11 cellular contexts compared by ENCODE assay signal in genomic region chr3:151276038-151277027, GRCh38. TPM values are rescaled to one million over a fixed set of nuclear protein-coding genes. Genes with fewer than 3 reads are reported as not detected.
DNase-seq lines count a peak whose midpoint lies in the region; ATAC-seq and TF ChIP-seq lines count a peak whose summit lies in the region.
"Had no signal": no experiment of that assay in that cellular context is flagged by ENCODE, and none has a peak within 500 bp of the region (broad histone marks: within the 10 kb centered on the region; RNA-seq: fewer than 3 reads in every experiment).

No MANE protein-coding gene starts in this region.

- no peaks in the 10 kb centered on the region for H3K9me3 ChIP-seq in heart right ventricle
- no peaks in the 10 kb centered on the region for H3K9me3 ChIP-seq in suprapubic skin
- no peaks in the 10 kb centered on the region for H3K9me3 ChIP-seq in MG63

- TF ChIP-seq POLR2A in suprapubic skin (IDR thresholded peaks at IDR 0.05), result no peak

- no peaks in the 10 kb centered on the region for H3K36me3 ChIP-seq in heart right ventricle
- no peaks in the 10 kb centered on the region for H3K36me3 ChIP-seq in suprapubic skin
- no peaks in the 10 kb centered on the region for H3K36me3 ChIP-seq in MG63

- TF ChIP-seq CTCF in heart right ventricle (IDR thresholded peaks at IDR 0.05) (no peak), suprapubic skin (IDR thresholded peaks at IDR 0.05) (no peak)

- no peaks in the 10 kb centered on the region for H3K27me3 ChIP-seq in heart right ventricle
- no peaks in the 10 kb centered on the region for H3K27me3 ChIP-seq in suprapubic skin
- H3K27me3 ChIP-seq in MG63, result no peaks in the 10 kb centered on the region; the same call in 1 of the 2 replicates

- 74 to 80% methylated on average over 8 of the region's 8 CpGs for WGBS in heart right ventricle, 2 donors
- WGBS in suprapubic skin, result 75% methylated on average over 8 of the region's 8 CpGs

- no peak for DNase-seq in heart right ventricle
- no peak for DNase-seq in left cardiac atrium
- DNase-seq in suprapubic skin (ENCODE audit: low spot score in 2 of 2), result no peak
- DNase-seq in NCI-H2029 (lab: John Stamatoyannopoulos, UW), result no peak
- no peak for DNase-seq in NCI-H345 (lab: John Stamatoyannopoulos, UW)
- DNase-seq in MG63, result no peak
- DNase-seq: DND-41 had no signal

- H3K27me3 Mint-ChIP-seq in activated T-helper 17 cell treated with anti-CD3 and anti-CD28 coated beads, Interleukin-2, amount 50 U/mL, for 72 hours, result no peaks in the 10 kb centered on the region

- H3K4me1 ChIP-seq in heart right ventricle (peaks cover 0 to 42% (median 0%) of the 10 kb centered on the region in 9 donors), suprapubic skin (no peaks in the 10 kb centered on the region)

- H3K4me1 Mint-ChIP-seq in activated T-helper 17 cell treated with anti-CD3 and anti-CD28 coated beads, Interleukin-2, amount 50 U/mL, for 72 hours, result peaks cover 18% of the 10 kb centered on the region
- H3K4me1 Mint-ChIP-seq: neural crest cell had no signal

- no peak for TF ChIP-seq EP300 in suprapubic skin (IDR thresholded peaks at IDR 0.05)

- H3K36me3 Mint-ChIP-seq in activated T-helper 17 cell treated with anti-CD3 and anti-CD28 coated beads, Interleukin-2, amount 50 U/mL, for 72 hours (ENCODE audit: low read depth), result no peaks in the 10 kb centered on the region

- intact Hi-C loops in heart right ventricle (cut with DNase I), result no loop called here
- intact Hi-C loops in left cardiac atrium (cut with DNase I), result no loop called here

- peak overlapping the region; percentile 65 for H3K4me3 Mint-ChIP-seq in activated T-helper 17 cell treated with anti-CD3 and anti-CD28 coated beads, Interleukin-2, amount 50 U/mL, for 72 hours
- H3K4me3 Mint-ChIP-seq: neural crest cell had no signal

- no peaks in the 10 kb centered on the region for H3K9me3 Mint-ChIP-seq in activated T-helper 17 cell treated with anti-CD3 and anti-CD28 coated beads, Interleukin-2, amount 50 U/mL, for 72 hours
- H3K9me3 Mint-ChIP-seq: neural crest cell had no signal

- H3K4me3 ChIP-seq in heart right ventricle (peak overlapping the region in 6 of 10 donors; percentile 29 to 46 (median 36)), suprapubic skin (peak overlapping the region; percentile 6), MG63 (no peak overlapping the region)

- H3K27ac ChIP-seq in heart right ventricle (peak overlapping the region in 6 of 10 donors; percentile 15 to 78 (median 52)), suprapubic skin (no peak overlapping the region)

- peak overlapping the region; percentile 83 for H3K27ac Mint-ChIP-seq in activated T-helper 17 cell treated with anti-CD3 and anti-CD28 coated beads, Interleukin-2, amount 50 U/mL, for 72 hours

- peak in 3 of 8 donors; percentile 16 to 24 (median 21) for ATAC-seq in heart right ventricle
- ATAC-seq in left cardiac atrium, result no peak
- ATAC-seq in HG03097 (IDR thresholded peaks at IDR 0.05; ENCODE audit: low FRiP score, unreplicated experiment), result peak; percentile 64
- ATAC-seq in activated T-helper 17 cell treated with anti-CD3 and anti-CD28 coated beads, Interleukin-2, amount 50 U/mL, for 72 hours (replicated peaks), result peak; percentile 58

RNA-seq across cellular contexts. Expression of gene P2RY14, which starts 2.0 kb away (rescaled TPM):
- total RNA-seq in heart right ventricle, result 1 to 10 TPM; 1.5 to 5.3 (median 2.7) TPM
- 1 to 10 TPM in 1 of 2 donors, under 1 TPM in 1; 0.72 to 4.0 TPM for polyA plus RNA-seq in heart right ventricle
- 1 to 10 TPM; 1.5 to 4.5 TPM for total RNA-seq in left cardiac atrium
- total RNA-seq in activated T-helper 17 cell treated with anti-CD3 and anti-CD28 coated beads, Interleukin-2, amount 50 U/mL, for 72 hours, result 1 to 10 TPM in 1 of 2 donors, under 1 TPM in 1; 0.90 to 1.3 TPM
- 1 to 10 TPM; 1.1 to 4.2 (median 2.4) TPM for total RNA-seq in suprapubic skin
- not detected in 2 replicates for total RNA-seq in MG63 (2014; rRNA removed; shearing (Covaris generic); ENCODE audit: low replicate concordance)
- total RNA-seq: HT1080, neural crest cell had no signal

RNA-seq across cellular contexts. Expression of gene GPR87, which starts 40.3 kb away (rescaled TPM):
- total RNA-seq in heart right ventricle, result not detected
- polyA plus RNA-seq in heart right ventricle, result under 1 TPM in 1 of 2 donors, not detected in 1; 0.01 TPM
- total RNA-seq in left cardiac atrium, result not detected
- 1 to 10 TPM; 3.2 to 5.0 TPM for total RNA-seq in activated T-helper 17 cell treated with anti-CD3 and anti-CD28 coated beads, Interleukin-2, amount 50 U/mL, for 72 hours
- 10 to 100 TPM; 14.7 to 44.3 (median 30.9) TPM for total RNA-seq in suprapubic skin
- total RNA-seq in MG63 (2014; rRNA removed; shearing (Covaris generic); ENCODE audit: low replicate concordance), result 0.23 TPM in 1 of 2 replicates, not detected in the other
- total RNA-seq: neural crest cell had no signal

RNA-seq across cellular contexts. Expression of gene P2RY13, which starts 53.0 kb away (rescaled TPM):
- 1 to 10 TPM in 2 of 10 donors, under 1 TPM in 8; 0.26 to 4.9 (median 0.44) TPM for total RNA-seq in heart right ventricle
- under 1 TPM; 0.14 to 0.15 TPM for polyA plus RNA-seq in heart right ventricle
- 1 to 10 TPM; 1.0 to 2.5 TPM for total RNA-seq in left cardiac atrium
- total RNA-seq in activated T-helper 17 cell treated with anti-CD3 and anti-CD28 coated beads, Interleukin-2, amount 50 U/mL, for 72 hours, result not detected
- 1 to 10 TPM in 2 of 4 donors, under 1 TPM in 2; 0.53 to 3.4 (median 1.3) TPM for total RNA-seq in suprapubic skin
- total RNA-seq in MG63 (2014; rRNA removed; shearing (Covaris generic); ENCODE audit: low replicate concordance), result not detected in 2 replicates
- total RNA-seq: HT1080, neural crest cell had no signal

Comparison
In these comparisons a context has a peak if more than half of its experiments do, and no peak if none do; other contexts are left out.
1. ATAC-seq: peak in HG03097 (single experiment) and activated T-helper 17 cell treated with anti-CD3 and anti-CD28 coated beads, Interleukin-2, amount 50 U/mL, for 72 hours (single experiment); none in left cardiac atrium (0 of 2).